ENCODE assay signal across 15 cellular contexts in the genomic region with DNA sequence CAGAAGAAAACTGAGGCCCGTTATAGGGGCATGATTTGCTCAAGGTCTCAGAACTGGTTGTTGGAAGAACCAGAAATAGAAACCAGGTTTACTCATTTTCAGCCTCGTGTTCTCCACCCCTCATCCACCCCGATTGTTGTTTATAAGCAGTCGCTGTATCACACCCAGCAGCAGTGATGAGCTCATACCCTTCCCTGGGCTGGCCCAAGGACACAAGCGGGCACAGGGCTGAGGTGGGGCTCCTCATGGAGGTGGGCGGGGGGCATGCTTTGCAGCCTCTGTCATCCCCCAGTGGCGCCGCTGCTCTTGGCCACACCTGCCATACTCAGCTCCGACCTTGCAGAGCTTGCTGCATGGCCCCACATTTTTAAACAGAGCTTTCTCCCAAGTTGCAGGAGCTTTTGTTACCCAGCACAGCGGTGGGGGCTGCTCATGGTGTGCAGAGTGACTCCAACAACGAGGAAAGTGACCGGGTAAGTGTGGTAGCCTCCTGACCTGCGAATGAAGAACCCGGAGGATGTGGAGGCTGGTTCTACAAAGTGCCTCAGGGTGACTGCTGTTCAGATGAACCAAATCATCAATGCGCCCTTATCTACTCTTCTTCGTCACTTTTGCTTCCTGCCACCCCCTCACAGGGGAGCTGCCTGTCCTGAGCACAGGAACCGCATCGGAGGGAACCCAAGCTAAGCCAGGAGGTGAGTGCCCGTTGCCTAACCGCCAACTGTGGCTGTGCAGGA. TPM values are rescaled to one million over a fixed set of nuclear protein-coding genes. Genes with fewer than 3 reads are reported as not detected.
DNase-seq lines count a peak whose midpoint lies in the region; ATAC-seq and TF ChIP-seq lines count a peak whose summit lies in the region.
"Had no signal": no experiment of that assay in that cellular context is flagged by ENCODE, and none has a peak within 500 bp of the region (broad histone marks: within the 10 kb centered on the region; RNA-seq: fewer than 3 reads in every experiment).

No MANE protein-coding gene starts in this region.

- POLR2A ChIA-PET in CD8-positive, alpha-beta memory T cell (lab: Charles Lee), result no interaction called here

- no peaks in the 10 kb centered on the region for H3K36me3 ChIP-seq in CD8-positive, alpha-beta memory T cell (ENCODE audit: insufficient read depth, low read length)
- no peaks in the 10 kb centered on the region for H3K36me3 ChIP-seq in testis (ENCODE audit: low read depth, missing control alignments)
- H3K36me3 ChIP-seq: left lung, upper lobe of right lung had no signal

- intact Hi-C loops in testis (cut with DNase I; ENCODE audit: low total_unique reads), result no loop called here

- peak in 2 of 5 donors; percentile 2 to 48 for DNase-seq in CD8-positive, alpha-beta memory T cell
- DNase-seq in NCI-H748 (lab: John Stamatoyannopoulos, UW; ENCODE audit: unreplicated experiment), result peak; percentile 92
- peak; percentile 37 to 46 for DNase-seq in activated CD4-positive, alpha-beta T cell treated with anti-CD3 and anti-CD28 coated beads, Interleukin-2, amount 50 U/mL, for 48 hours
- peak; percentile 27 for DNase-seq in effector CD4-positive, alpha-beta T cell
- DNase-seq in DMS153 treated with DMSO at 0.1 percent for 48 hours (lab: John Stamatoyannopoulos, UW; ENCODE audit: unreplicated experiment), result no peak
- no peak for DNase-seq in testis
- DNase-seq in NCI-H1092 treated with DMSO at 0.1 percent for 48 hours (lab: John Stamatoyannopoulos, UW), result no peak
- DNase-seq: body of pancreas, left lung, NCI-H1105 treated with DMSO at 0.1 percent for 48 hours, NCI-H446 treated with DMSO at 0.1 percent for 48 hours, psoas muscle, upper lobe of right lung had no signal

- 82 to 85% methylated on average over 19 to 20 of the region's 20 CpGs for WGBS in testis, 2 donors

- H3K4me3 Mint-ChIP-seq in CD8-positive, alpha-beta memory T cell, result peak overlapping the region; percentile 34 to 80 (median 67)

- no peak overlapping the region for H3K4me3 ChIP-seq in CD8-positive, alpha-beta memory T cell (ENCODE audit: low read length)
- no peak overlapping the region for H3K4me3 ChIP-seq in testis
- H3K4me3 ChIP-seq: body of pancreas, left lung, psoas muscle, upper lobe of right lung had no signal

- no peaks in the 10 kb centered on the region for H3K9me3 ChIP-seq in CD8-positive, alpha-beta memory T cell (ENCODE audit: low read length)
- H3K9me3 ChIP-seq in testis, result no peaks in the 10 kb centered on the region
- H3K9me3 ChIP-seq: body of pancreas, left lung, psoas muscle, upper lobe of right lung had no signal

- no peaks in the 10 kb centered on the region for H3K27me3 ChIP-seq in CD8-positive, alpha-beta memory T cell (ENCODE audit: insufficient read depth, low read length, poor library complexity, severe bottlenecking)
- no peaks in the 10 kb centered on the region for H3K27me3 ChIP-seq in testis
- H3K27me3 ChIP-seq: body of pancreas had no signal

- no peaks in the 10 kb centered on the region for H3K9me3 Mint-ChIP-seq in CD8-positive, alpha-beta memory T cell

- no peak overlapping the region for H3K27ac ChIP-seq in CD8-positive, alpha-beta memory T cell (ENCODE audit: low read depth, low read length)
- H3K27ac ChIP-seq in testis, result no peak overlapping the region
- H3K27ac ChIP-seq: body of pancreas, left lung, psoas muscle, upper lobe of right lung had no signal

- H3K27ac Mint-ChIP-seq in CD8-positive, alpha-beta memory T cell, result peak overlapping the region in 6 of 8 donors; percentile 24 to 76 (median 45)

- CTCF ChIA-PET in CD8-positive, alpha-beta memory T cell (lab: Charles Lee), result interaction anchor here (1.1 to 2.0 kb wide), 2 partner anchors 14 to 53 kb away, joined by 4 read pairs; no protein-coding TSS in a partner anchor

- no peak for TF ChIP-seq POLR2A in testis (IDR thresholded peaks at IDR 0.05)

- TF ChIP-seq CTCF in testis (IDR thresholded peaks at IDR 0.05), result no peak

- peaks cover 0 to 33% (median 22%) of the 10 kb centered on the region in 3 donors for H3K4me1 Mint-ChIP-seq in CD8-positive, alpha-beta memory T cell

- H3K27me3 Mint-ChIP-seq in CD8-positive, alpha-beta memory T cell, result peaks cover 8 to 26% of the 10 kb centered on the region in 2 donors

- no peak for ATAC-seq in GM18858 (IDR thresholded peaks at IDR 0.05; ENCODE audit: unreplicated experiment)
- ATAC-seq: body of pancreas, left lung, psoas muscle, upper lobe of right lung had no signal

- peaks cover 24% of the 10 kb centered on the region for H3K4me1 ChIP-seq in CD8-positive, alpha-beta memory T cell (ENCODE audit: insufficient read depth, low read length)
- H3K4me1 ChIP-seq in testis, result no peaks in the 10 kb centered on the region
- H3K4me1 ChIP-seq: body of pancreas, left lung, psoas muscle, upper lobe of right lung had no signal

- H3K36me3 Mint-ChIP-seq in CD8-positive, alpha-beta memory T cell, result no peaks in the 10 kb centered on the region

RNA-seq across cellular contexts. Expression of gene NKX2-2, which starts 43.5 kb away (rescaled TPM):
- total RNA-seq in CD8-positive, alpha-beta memory T cell, result not detected
- not detected for polyA plus RNA-seq in CD8-positive, alpha-beta memory T cell
- under 1 TPM in 1 of 2 donors, not detected in 1; 0.16 TPM for total RNA-seq in testis
- polyA plus RNA-seq in testis (ENCODE audit: insufficient read depth, low read depth, low replicate concordance), result not detected
- total RNA-seq: left lung; psoas muscle; T-helper 2 cell treated with Interferon-gamma antibody and Interleukin-4, amounts not matched to agents 100 ng/mL and 5 ng/mL, for 36 hours; upper lobe of right lung had no signal
- polyA plus RNA-seq: psoas muscle had no signal

Comparison
In these comparisons a context has a peak if more than half of its experiments do, and no peak if none do; other contexts are left out.
1. DNase-seq: peak in NCI-H748 (single experiment), activated CD4-positive, alpha-beta T cell treated with anti-CD3 and anti-CD28 coated beads, Interleukin-2, amount 50 U/mL, for 48 hours (2 of 2) and effector CD4-positive, alpha-beta T cell (single experiment); none in DMS153 treated with DMSO at 0.1 percent for 48 hours (single experiment), testis (single experiment) and NCI-H1092 treated with DMSO at 0.1 percent for 48 hours (single experiment).